ENCODE assay signal across 1 cellular context in the genomic region with DNA sequence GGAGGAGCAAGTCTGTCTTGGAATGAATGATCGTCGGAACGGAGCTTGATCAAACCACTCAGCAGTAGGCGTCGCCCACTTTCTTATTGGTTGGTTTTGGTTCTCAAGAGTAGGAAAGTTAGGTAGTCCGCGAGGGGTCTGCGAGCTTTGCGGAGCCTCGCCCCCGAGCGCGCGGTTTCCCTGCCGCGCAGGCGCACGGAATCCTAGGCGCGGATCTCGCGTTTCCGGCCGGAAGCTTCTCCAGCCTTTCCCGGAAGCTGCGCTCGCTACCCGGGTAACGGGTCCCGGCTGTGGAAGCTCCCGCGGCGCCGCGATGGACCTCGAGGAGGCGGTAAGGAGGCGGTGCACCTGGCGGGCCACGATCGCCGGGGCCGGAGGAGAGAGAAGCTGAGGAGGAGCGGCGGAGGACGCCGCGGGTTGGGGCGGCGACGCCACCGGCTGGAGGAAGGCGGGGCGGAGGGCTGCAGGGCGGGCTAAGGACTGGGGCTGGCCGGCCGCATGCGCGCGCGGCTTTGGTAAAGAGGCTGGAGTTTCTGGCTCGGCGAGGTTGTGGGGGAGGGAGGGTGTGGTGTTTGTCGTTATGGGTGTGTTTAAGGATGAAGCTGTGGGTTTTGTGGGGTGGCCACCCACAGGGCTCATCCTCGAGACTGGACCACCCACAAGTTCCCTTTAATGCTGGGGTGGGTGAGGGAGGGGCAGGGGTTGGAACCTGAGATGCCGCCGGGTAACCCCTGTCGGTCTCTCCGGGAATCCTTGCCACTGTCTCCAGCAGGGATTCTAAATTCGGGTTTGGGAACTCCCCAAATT.
TF ChIP-seq lines count a peak whose summit lies in the region.

Gene TAF1B (plus strand): TSS at position 246 of the 807 bp plus-strand sequence. CDS start 68 bp downstream, at position 314.

TF ChIP-seq in HepG2, 621 proteins besides CTCF, POLR2A, EP300 and RAD21 (continued from another document and continues in another):
- TF ChIP-seq IRF1 (CRISPR knock-in tag; IDR thresholded peaks at IDR 0.05; ENCODE audit: low read depth) (no peak), ZNF543 (CRISPR knock-in tag; IDR thresholded peaks at IDR 0.05) (peak; percentile 69; the same call in 1 of the 2 replicates), ZNF766 (CRISPR knock-in tag; IDR thresholded peaks at IDR 0.05; ENCODE audit: borderline replicate concordance) (peak; percentile 95), LBX2 (CRISPR knock-in tag; IDR thresholded peaks at IDR 0.05; ENCODE audit: borderline replicate concordance) (no peak), GPN1 (CRISPR knock-in tag; IDR thresholded peaks at IDR 0.05; ENCODE audit: borderline replicate concordance) (no peak), YEATS4 (CRISPR knock-in tag; IDR thresholded peaks at IDR 0.05; ENCODE audit: borderline replicate concordance) (peak; percentile 96), ZNF224 (CRISPR knock-in tag; IDR thresholded peaks at IDR 0.05) (no peak), ZNF720 (CRISPR knock-in tag; IDR thresholded peaks at IDR 0.05) (no peak), ZNF850 (CRISPR knock-in tag; conservative IDR thresholded peaks at IDR 0.05) (no peak; the same call in 1 of the 2 replicates), ZNF121 (CRISPR knock-in tag; IDR thresholded peaks at IDR 0.05) (no peak), ZNF570 (CRISPR knock-in tag; IDR thresholded peaks at IDR 0.05; ENCODE audit: borderline replicate concordance) (no peak), ZNF20 (CRISPR knock-in tag; IDR thresholded peaks at IDR 0.05) (peak; percentile 72; the same call in 1 of the 2 replicates), MEIS1 (CRISPR knock-in tag; IDR thresholded peaks at IDR 0.05; ENCODE audit: borderline replicate concordance) (0 out of 2 replicates have a peak, but pooled peaks have one; percentile 44), ZNF782 (CRISPR knock-in tag; IDR thresholded peaks at IDR 0.05; ENCODE audit: borderline replicate concordance) (peak; percentile 37; the same call in 1 of the 2 replicates), ZNF441 (CRISPR knock-in tag; IDR thresholded peaks at IDR 0.05; ENCODE audit: borderline replicate concordance) (peak; percentile 74; the same call in 1 of the 2 replicates), TBP (CRISPR knock-in tag; IDR thresholded peaks at IDR 0.05) (no peak), MIER2 (CRISPR knock-in tag; IDR thresholded peaks at IDR 0.05) (peak; percentile 50; the same call in 1 of the 2 replicates), RELA (CRISPR knock-in tag; IDR thresholded peaks at IDR 0.05) (no peak), ZNF607 (CRISPR knock-in tag; IDR thresholded peaks at IDR 0.05; ENCODE audit: borderline replicate concordance) (peak; percentile 86), GZF1 (CRISPR knock-in tag; IDR thresholded peaks at IDR 0.05) (peak; percentile 53; the same call in 1 of the 2 replicates), ZNF629 (CRISPR knock-in tag; conservative IDR thresholded peaks at IDR 0.05) (no peak; the same call in 1 of the 2 replicates), GMEB1 (CRISPR knock-in tag; IDR thresholded peaks at IDR 0.05; ENCODE audit: borderline replicate concordance) (peak; percentile 89), ZNF180 (CRISPR knock-in tag; IDR thresholded peaks at IDR 0.05; ENCODE audit: borderline replicate concordance, low read depth) (no peak), REST (IDR thresholded peaks at IDR 0.05; ENCODE audit: borderline replicate concordance in 1 of 2, low read depth in 1 of 2, low read length in 2 of 2) (no peak; a peak in 1 of 4 replicates), MTA1 (CRISPR knock-in tag; IDR thresholded peaks at IDR 0.05; ENCODE audit: borderline replicate concordance) (peak; percentile 86; the same call in 1 of the 2 replicates), ZNF704 (CRISPR knock-in tag; IDR thresholded peaks at IDR 0.05; ENCODE audit: borderline replicate concordance) (peak; percentile 80; the same call in 1 of the 2 replicates), SNAPC4 (CRISPR knock-in tag; IDR thresholded peaks at IDR 0.05) (peak; percentile 65), ZNF33A (CRISPR knock-in tag; IDR thresholded peaks at IDR 0.05; ENCODE audit: borderline replicate concordance) (no peak), HOXD1 (CRISPR knock-in tag; IDR thresholded peaks at IDR 0.05) (peak; percentile 73; the same call in 1 of the 2 replicates), ZNF547 (CRISPR knock-in tag; IDR thresholded peaks at IDR 0.05) (peak; percentile 98)
- TF ChIP-seq, protein P1, sequence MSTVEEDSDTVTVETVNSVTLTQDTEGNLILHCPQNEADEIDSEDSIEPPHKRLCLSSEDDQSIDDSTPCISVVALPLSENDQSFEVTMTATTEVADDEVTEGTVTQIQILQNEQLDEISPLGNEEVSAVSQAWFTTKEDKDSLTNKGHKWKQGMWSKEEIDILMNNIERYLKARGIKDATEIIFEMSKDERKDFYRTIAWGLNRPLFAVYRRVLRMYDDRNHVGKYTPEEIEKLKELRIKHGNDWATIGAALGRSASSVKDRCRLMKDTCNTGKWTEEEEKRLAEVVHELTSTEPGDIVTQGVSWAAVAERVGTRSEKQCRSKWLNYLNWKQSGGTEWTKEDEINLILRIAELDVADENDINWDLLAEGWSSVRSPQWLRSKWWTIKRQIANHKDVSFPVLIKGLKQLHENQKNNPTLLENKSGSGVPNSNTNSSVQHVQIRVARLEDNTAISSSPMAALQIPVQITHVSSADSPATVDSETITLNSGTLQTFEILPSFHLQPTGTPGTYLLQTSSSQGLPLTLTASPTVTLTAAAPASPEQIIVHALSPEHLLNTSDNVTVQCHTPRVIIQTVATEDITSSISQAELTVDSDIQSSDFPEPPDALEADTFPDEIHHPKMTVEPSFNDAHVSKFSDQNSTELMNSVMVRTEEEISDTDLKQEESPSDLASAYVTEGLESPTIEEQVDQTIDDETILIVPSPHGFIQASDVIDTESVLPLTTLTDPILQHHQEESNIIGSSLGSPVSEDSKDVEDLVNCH (CRISPR knock-in tag; IDR thresholded peaks at IDR 0.05), result 0 out of 2 replicates have a peak, but pooled peaks have one; percentile 15
- TF ChIP-seq, protein P2, sequence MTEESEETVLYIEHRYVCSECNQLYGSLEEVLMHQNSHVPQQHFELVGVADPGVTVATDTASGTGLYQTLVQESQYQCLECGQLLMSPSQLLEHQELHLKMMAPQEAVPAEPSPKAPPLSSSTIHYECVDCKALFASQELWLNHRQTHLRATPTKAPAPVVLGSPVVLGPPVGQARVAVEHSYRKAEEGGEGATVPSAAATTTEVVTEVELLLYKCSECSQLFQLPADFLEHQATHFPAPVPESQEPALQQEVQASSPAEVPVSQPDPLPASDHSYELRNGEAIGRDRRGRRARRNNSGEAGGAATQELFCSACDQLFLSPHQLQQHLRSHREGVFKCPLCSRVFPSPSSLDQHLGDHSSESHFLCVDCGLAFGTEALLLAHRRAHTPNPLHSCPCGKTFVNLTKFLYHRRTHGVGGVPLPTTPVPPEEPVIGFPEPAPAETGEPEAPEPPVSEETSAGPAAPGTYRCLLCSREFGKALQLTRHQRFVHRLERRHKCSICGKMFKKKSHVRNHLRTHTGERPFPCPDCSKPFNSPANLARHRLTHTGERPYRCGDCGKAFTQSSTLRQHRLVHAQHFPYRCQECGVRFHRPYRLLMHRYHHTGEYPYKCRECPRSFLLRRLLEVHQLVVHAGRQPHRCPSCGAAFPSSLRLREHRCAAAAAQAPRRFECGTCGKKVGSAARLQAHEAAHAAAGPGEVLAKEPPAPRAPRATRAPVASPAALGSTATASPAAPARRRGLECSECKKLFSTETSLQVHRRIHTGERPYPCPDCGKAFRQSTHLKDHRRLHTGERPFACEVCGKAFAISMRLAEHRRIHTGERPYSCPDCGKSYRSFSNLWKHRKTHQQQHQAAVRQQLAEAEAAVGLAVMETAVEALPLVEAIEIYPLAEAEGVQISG (CRISPR knock-in tag; IDR thresholded peaks at IDR 0.05), result peak; percentile 95
- TF ChIP-seq, protein P3, sequence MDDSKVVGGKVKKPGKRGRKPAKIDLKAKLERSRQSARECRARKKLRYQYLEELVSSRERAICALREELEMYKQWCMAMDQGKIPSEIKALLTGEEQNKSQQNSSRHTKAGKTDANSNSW (CRISPR knock-in tag; IDR thresholded peaks at IDR 0.05; ENCODE audit: borderline replicate concordance), result peak; percentile 93
